In the genomic region with DNA sequence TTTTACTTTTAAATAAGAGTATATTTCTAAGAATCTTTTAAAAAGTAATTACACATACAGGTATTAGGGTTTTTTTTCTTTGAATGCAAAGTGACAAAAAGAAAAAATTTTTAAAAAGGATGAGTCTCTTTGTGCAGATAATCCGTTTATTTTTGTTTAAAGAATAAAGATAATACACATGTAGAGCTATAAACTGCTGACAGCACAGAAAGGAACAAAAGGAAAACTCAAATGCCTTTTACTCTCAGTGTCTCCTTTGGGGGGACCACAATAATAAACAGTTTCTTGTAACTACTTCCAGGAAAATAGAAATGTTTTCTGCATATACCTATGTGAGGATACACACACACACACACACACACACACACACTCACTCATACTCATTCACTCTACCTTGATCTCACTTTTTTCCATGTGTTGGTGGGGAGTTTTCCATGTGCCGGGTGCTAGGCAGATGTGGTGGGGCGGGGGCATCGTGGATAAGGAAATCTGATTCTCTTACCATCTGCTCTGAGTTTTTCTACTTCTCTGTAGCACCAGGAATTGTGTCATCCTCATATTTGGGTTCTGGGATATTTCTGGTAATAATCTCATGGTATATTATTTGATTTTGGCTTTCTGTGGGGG, we compare ENCODE assay signal across 2 cellular contexts.
TF ChIP-seq lines count a peak whose summit lies in the region.

No MANE protein-coding gene starts in this region.

TF ChIP-seq in HepG2, 621 proteins besides CTCF, POLR2A, EP300 and RAD21 (continues in another document):
- TF ChIP-seq RFX5 (IDR thresholded peaks at IDR 0.05; ENCODE audit: low read depth, low read length): no peak
- TF ChIP-seq, protein P1, sequence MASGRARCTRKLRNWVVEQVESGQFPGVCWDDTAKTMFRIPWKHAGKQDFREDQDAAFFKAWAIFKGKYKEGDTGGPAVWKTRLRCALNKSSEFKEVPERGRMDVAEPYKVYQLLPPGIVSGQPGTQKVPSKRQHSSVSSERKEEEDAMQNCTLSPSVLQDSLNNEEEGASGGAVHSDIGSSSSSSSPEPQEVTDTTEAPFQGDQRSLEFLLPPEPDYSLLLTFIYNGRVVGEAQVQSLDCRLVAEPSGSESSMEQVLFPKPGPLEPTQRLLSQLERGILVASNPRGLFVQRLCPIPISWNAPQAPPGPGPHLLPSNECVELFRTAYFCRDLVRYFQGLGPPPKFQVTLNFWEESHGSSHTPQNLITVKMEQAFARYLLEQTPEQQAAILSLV (CRISPR knock-in tag; IDR thresholded peaks at IDR 0.05; ENCODE audit: borderline replicate concordance): no peak
- no peak for TF ChIP-seq ZNF816 (CRISPR knock-in tag; IDR thresholded peaks at IDR 0.05; ENCODE audit: borderline replicate concordance)
- TF ChIP-seq POLR2AphosphoS5 (IDR thresholded peaks at IDR 0.05; ENCODE audit: low read depth, low read length): no peak
- TF ChIP-seq ZNF670 (CRISPR knock-in tag; IDR thresholded peaks at IDR 0.05; ENCODE audit: borderline replicate concordance): no peak
- TF ChIP-seq REL (CRISPR knock-in tag; conservative IDR thresholded peaks at IDR 0.05): no peak
- TF ChIP-seq MAFK (conservative IDR thresholded peaks at IDR 0.05 in 1 of 2, IDR thresholded peaks at IDR 0.05 in 1 of 2; ENCODE audit: low read length in 2 of 2): peak; percentile 53 to 74
- TF ChIP-seq RNF2 (conservative IDR thresholded peaks at IDR 0.05; ENCODE audit: low read depth): no peak
- TF ChIP-seq ZNF282 (IDR thresholded peaks at IDR 0.05; ENCODE audit: partially characterized antibody): no peak
- TF ChIP-seq, protein P2, sequence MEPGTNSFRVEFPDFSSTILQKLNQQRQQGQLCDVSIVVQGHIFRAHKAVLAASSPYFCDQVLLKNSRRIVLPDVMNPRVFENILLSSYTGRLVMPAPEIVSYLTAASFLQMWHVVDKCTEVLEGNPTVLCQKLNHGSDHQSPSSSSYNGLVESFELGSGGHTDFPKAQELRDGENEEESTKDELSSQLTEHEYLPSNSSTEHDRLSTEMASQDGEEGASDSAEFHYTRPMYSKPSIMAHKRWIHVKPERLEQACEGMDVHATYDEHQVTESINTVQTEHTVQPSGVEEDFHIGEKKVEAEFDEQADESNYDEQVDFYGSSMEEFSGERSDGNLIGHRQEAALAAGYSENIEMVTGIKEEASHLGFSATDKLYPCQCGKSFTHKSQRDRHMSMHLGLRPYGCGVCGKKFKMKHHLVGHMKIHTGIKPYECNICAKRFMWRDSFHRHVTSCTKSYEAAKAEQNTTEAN (CRISPR knock-in tag; conservative IDR thresholded peaks at IDR 0.05): no peak
- no peak for TF ChIP-seq NFYC (CRISPR knock-in tag; IDR thresholded peaks at IDR 0.05)
- TF ChIP-seq MAFF (IDR thresholded peaks at IDR 0.05; ENCODE audit: low read depth, low read length): peak; percentile 62
- TF ChIP-seq, protein P3, sequence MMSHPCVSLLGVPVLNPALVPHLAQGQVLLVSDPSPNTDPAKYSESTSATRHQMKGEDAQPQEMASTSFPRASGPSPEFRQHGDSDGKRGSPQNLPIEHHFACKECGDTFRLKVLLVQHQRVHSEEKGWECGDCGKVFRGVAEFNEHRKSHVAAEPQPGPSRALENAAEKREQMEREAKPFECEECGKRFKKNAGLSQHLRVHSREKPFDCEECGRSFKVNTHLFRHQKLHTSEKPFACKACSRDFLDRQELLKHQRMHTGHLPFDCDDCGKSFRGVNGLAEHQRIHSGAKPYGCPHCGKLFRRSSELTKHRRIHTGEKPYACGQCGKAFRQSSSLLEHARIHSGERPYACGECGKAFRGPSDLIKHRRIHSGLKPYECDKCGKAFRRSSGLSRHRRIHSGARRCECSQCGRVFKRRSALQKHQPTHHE (CRISPR knock-in tag; IDR thresholded peaks at IDR 0.05; ENCODE audit: borderline replicate concordance): no peak
- no peak for TF ChIP-seq ZNF747 (CRISPR knock-in tag; IDR thresholded peaks at IDR 0.05; ENCODE audit: borderline replicate concordance)
- TF ChIP-seq SMAD1 (CRISPR knock-in tag; IDR thresholded peaks at IDR 0.05; ENCODE audit: borderline replicate concordance, low read depth): no peak
- no peak for TF ChIP-seq SIN3B (IDR thresholded peaks at IDR 0.05; ENCODE audit: low read length)
- TF ChIP-seq ZNF20 (CRISPR knock-in tag; IDR thresholded peaks at IDR 0.05): no peak
- no peak for TF ChIP-seq AGO1 (IDR thresholded peaks at IDR 0.05; ENCODE audit: low read depth, low read length, poor library complexity, severe bottlenecking)
- TF ChIP-seq, protein P4, sequence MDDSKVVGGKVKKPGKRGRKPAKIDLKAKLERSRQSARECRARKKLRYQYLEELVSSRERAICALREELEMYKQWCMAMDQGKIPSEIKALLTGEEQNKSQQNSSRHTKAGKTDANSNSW (CRISPR knock-in tag; IDR thresholded peaks at IDR 0.05; ENCODE audit: borderline replicate concordance): no peak
- no peak for TF ChIP-seq RELA (CRISPR knock-in tag; IDR thresholded peaks at IDR 0.05)
- no peak for TF ChIP-seq ZNF839 (CRISPR knock-in tag; IDR thresholded peaks at IDR 0.05; ENCODE audit: borderline replicate concordance)
- TF ChIP-seq, protein P5, sequence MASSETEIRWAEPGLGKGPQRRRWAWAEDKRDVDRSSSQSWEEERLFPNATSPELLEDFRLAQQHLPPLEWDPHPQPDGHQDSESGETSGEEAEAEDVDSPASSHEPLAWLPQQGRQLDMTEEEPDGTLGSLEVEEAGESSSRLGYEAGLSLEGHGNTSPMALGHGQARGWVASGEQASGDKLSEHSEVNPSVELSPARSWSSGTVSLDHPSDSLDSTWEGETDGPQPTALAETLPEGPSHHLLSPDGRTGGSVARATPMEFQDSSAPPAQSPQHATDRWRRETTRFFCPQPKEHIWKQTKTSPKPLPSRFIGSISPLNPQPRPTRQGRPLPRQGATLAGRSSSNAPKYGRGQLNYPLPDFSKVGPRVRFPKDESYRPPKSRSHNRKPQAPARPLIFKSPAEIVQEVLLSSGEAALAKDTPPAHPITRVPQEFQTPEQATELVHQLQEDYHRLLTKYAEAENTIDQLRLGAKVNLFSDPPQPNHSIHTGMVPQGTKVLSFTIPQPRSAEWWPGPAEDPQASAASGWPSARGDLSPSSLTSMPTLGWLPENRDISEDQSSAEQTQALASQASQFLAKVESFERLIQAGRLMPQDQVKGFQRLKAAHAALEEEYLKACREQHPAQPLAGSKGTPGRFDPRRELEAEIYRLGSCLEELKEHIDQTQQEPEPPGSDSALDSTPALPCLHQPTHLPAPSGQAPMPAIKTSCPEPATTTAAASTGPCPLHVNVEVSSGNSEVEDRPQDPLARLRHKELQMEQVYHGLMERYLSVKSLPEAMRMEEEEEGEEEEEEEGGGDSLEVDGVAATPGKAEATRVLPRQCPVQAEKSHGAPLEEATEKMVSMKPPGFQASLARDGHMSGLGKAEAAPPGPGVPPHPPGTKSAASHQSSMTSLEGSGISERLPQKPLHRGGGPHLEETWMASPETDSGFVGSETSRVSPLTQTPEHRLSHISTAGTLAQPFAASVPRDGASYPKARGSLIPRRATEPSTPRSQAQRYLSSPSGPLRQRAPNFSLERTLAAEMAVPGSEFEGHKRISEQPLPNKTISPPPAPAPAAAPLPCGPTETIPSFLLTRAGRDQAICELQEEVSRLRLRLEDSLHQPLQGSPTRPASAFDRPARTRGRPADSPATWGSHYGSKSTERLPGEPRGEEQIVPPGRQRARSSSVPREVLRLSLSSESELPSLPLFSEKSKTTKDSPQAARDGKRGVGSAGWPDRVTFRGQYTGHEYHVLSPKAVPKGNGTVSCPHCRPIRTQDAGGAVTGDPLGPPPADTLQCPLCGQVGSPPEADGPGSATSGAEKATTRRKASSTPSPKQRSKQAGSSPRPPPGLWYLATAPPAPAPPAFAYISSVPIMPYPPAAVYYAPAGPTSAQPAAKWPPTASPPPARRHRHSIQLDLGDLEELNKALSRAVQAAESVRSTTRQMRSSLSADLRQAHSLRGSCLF (CRISPR knock-in tag; IDR thresholded peaks at IDR 0.05; ENCODE audit: borderline replicate concordance): no peak
- no peak for TF ChIP-seq MBNL3 (CRISPR knock-in tag; conservative IDR thresholded peaks at IDR 0.05)

TF ChIP-seq in K562, 482 proteins besides CTCF, POLR2A, EP300 and RAD21:
- TF ChIP-seq ZNF316 (IDR thresholded peaks at IDR 0.05) (peak; percentile 68), POLR3G (IDR thresholded peaks at IDR 0.05; ENCODE audit: extremely low read depth, insufficient read length, insufficient replicate concordance) (no peak), TAF1 (IDR thresholded peaks at IDR 0.05; ENCODE audit: control insufficient read depth, extremely low read depth, insufficient read depth, low read length, severe bottlenecking) (no peak), ELF1 (tag; IDR thresholded peaks at IDR 0.05) (no peak), MECOM (CRISPR knock-in tag; IDR thresholded peaks at IDR 0.05) (no peak), PRMT5 (CRISPR knock-in tag; IDR thresholded peaks at IDR 0.05) (no peak), NCOA2 (IDR thresholded peaks at IDR 0.05; ENCODE audit: partially characterized antibody in 2 of 2) (no peak), MAFK (IDR thresholded peaks at IDR 0.05; ENCODE audit: low read length) (peak; percentile 27; the same call in 1 of the 2 replicates), C11orf30 (IDR thresholded peaks at IDR 0.05; ENCODE audit: low read depth) (peak; percentile 42; the same call in 1 of the 2 replicates), MAFG (tag; conservative IDR thresholded peaks at IDR 0.05) (0 out of 2 replicates have a peak, but pooled peaks have one; percentile 19), BRD9 (IDR thresholded peaks at IDR 0.05; ENCODE audit: low read depth, partially characterized antibody) (no peak), SREBF1 (IDR thresholded peaks at IDR 0.05; ENCODE audit: borderline replicate concordance, low read depth, low read length) (no peak), POLR2AphosphoS5 (IDR thresholded peaks at IDR 0.05; ENCODE audit: control insufficient read depth, insufficient read depth, low read depth, low read length) (no peak), ZC3H11A (IDR thresholded peaks at IDR 0.05; ENCODE audit: low read depth, low read length) (no peak), GATAD2B (IDR thresholded peaks at IDR 0.05; ENCODE audit: borderline replicate concordance) (no peak), ZNF696 (CRISPR knock-in tag; conservative IDR thresholded peaks at IDR 0.05) (no peak)
- TF ChIP-seq, protein P6, sequence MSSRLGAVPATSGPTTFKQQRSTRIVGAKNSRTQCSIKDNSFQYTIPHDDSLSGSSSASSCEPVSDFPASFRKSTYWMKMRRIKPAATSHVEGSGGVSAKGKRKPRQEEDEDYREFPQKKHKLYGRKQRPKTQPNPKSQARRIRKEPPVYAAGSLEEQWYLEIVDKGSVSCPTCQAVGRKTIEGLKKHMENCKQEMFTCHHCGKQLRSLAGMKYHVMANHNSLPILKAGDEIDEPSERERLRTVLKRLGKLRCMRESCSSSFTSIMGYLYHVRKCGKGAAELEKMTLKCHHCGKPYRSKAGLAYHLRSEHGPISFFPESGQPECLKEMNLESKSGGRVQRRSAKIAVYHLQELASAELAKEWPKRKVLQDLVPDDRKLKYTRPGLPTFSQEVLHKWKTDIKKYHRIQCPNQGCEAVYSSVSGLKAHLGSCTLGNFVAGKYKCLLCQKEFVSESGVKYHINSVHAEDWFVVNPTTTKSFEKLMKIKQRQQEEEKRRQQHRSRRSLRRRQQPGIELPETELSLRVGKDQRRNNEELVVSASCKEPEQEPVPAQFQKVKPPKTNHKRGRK (tag; IDR thresholded peaks at IDR 0.05): no peak
